ENCODE assay signal across 8 cellular contexts in genomic region chr1:20194770-20195463, GRCh38. TPM values are rescaled to one million over a fixed set of nuclear protein-coding genes. Genes with fewer than 3 reads are reported as not detected.
A peak's percentile ranks its signal among the peaks of the same experiment; 100 is the strongest.
DNase-seq lines count a peak whose midpoint lies in the region; TF ChIP-seq lines count a peak whose summit lies in the region.

No MANE protein-coding gene starts in this region.

- peak; percentile 85 for DNase-seq in ELF-1 (ENCODE audit: low read depth, low spot score)
- peak; percentile 86 for DNase-seq in NB4 (ENCODE audit: low read depth)
- DNase-seq in WERI-Rb-1: peak; percentile 64
- peak; percentile 30 to 77 for DNase-seq in T47D (ENCODE audit: low read depth in 1 of 2, low spot score in 1 of 2)
- DNase-seq in kidney epithelial cell (ENCODE audit: low read depth): no peak
- peak; percentile 81 for DNase-seq in stimulated activated CD4-positive, alpha-beta T cell treated with anti-CD3 and anti-CD28 coated beads, Interleukin-4, amount 100 ng/mL, for 1 hour
- DNase-seq in NCI-H1048 (lab: John Stamatoyannopoulos, UW): no peak
- no peak for DNase-seq in OCI-M2 (lab: John Stamatoyannopoulos, UW; ENCODE audit: unreplicated experiment)

- in situ Hi-C loops in T47D (cut with HindIII; ENCODE audit: low pct_unique_long_range_greater_than_20kb, low sequenced_read_pairs): no loop called here

- H3K36me3 ChIP-seq in WERI-Rb-1: no peaks in the 10 kb centered on the region
- no peaks in the 10 kb centered on the region for H3K36me3 ChIP-seq in kidney epithelial cell (ENCODE audit: control insufficient read depth, insufficient read depth, low read length)

- H3K9me3 ChIP-seq in WERI-Rb-1 (ENCODE audit: severe bottlenecking): no peaks in the 10 kb centered on the region

- H3K4me3 ChIP-seq in NB4 (ENCODE audit: low read depth, low read length) (no peak overlapping the region), WERI-Rb-1 (ENCODE audit: low read depth, low read length) (no peak overlapping the region), kidney epithelial cell (ENCODE audit: low read depth, low read length) (no peak overlapping the region)

- H3K27me3 ChIP-seq in WERI-Rb-1 (ENCODE audit: insufficient read depth, low read depth, severe bottlenecking) (peaks cover 3% of the 10 kb centered on the region), kidney epithelial cell (ENCODE audit: control insufficient read depth, insufficient read depth, low read length) (peaks cover 5% of the 10 kb centered on the region)

- no peak for TF ChIP-seq POLR2A in NB4 (IDR thresholded peaks at IDR 0.05; ENCODE audit: extremely low read depth, insufficient read length)

- no peak overlapping the region for H3K27ac ChIP-seq in WERI-Rb-1

- TF ChIP-seq CTCF in NB4 (IDR thresholded peaks at IDR 0.05; ENCODE audit: low read depth, low read length) (peak; percentile 96), WERI-Rb-1 (IDR thresholded peaks at IDR 0.05; ENCODE audit: low read depth, low read length) (peak; percentile 85), kidney epithelial cell (IDR thresholded peaks at IDR 0.05; ENCODE audit: insufficient read depth, low read length, poor library complexity, severe bottlenecking) (peak; percentile 84)

RNA-seq across cellular contexts. Expression of gene PLA2G2C, which starts 8.6 kb away (rescaled TPM):
- not detected in 2 replicates for total RNA-seq in kidney epithelial cell

RNA-seq across cellular contexts. Expression of gene UBXN10, which starts 9.0 kb away (rescaled TPM):
- total RNA-seq in kidney epithelial cell: 0.96 and 1.6 TPM in 2 replicates

RNA-seq across cellular contexts. Expression of gene PLA2G2F, which starts 55.8 kb away (rescaled TPM):
- 6.9 and 9.2 TPM in 2 replicates for total RNA-seq in kidney epithelial cell

Comparison
In these comparisons a context has a peak if more than half of its experiments do, and no peak if none do; other contexts are left out.
1. DNase-seq: peak in ELF-1 (single experiment), NB4 (single experiment), WERI-Rb-1 (single experiment), T47D (2 of 2) and stimulated activated CD4-positive, alpha-beta T cell treated with anti-CD3 and anti-CD28 coated beads, Interleukin-4, amount 100 ng/mL, for 1 hour (single experiment); none in kidney epithelial cell (single experiment), NCI-H1048 (single experiment) and OCI-M2 (single experiment).
2. Peak in every context shown above with its lines, with median percentiles within 50 percentile points of each other: CTCF ChIP-seq.